In the genomic region with DNA sequence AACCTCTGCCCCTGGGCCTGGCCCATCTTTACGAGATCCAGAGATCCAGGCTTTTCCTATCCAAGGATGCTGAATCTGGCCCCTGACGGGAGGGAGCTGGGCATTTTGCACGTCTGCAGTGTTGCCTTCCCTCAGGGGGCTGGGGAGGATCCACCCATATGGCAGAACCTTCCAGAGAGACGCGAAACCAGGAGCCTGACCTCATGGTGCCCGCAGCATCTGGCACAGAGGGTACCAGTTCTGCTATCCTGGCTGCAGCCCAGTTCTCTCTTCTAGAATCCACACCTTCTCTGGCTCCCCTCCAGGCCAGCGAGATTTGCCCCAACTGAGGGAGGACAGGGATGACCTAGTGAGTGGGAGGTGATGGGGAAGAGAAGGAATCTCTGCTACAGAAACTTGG, we compare ENCODE assay signal across 20 cellular contexts.
"Had no signal": no experiment of that assay in that cellular context is flagged by ENCODE, and none has a peak within 500 bp of the region (broad histone marks: within the 10 kb centered on the region; RNA-seq: fewer than 3 reads in every experiment).

No MANE protein-coding gene starts in this region.

- H3K27ac Mint-ChIP-seq: activated naive CD8-positive, alpha-beta T cell; activated T-cell treated with anti-CD3 and anti-CD28 coated beads, Interleukin-2, amount 50 U/mL, for 24 hours; activated T-helper 2 cell treated with anti-CD3 and anti-CD28 coated beads, Interferon-gamma antibody, Interleukin-2, Interleukin-4, amounts not matched to agents 10 μg/mL and 5 μg/mL and 100 μg/mL, durations not matched to agents 14 hours and 24 hours and 36 hours; naive thymus-derived CD4-positive, alpha-beta T cell; WTC11 had no signal

- H3K9me3 ChIP-seq: adrenal gland, heart left ventricle, lower lobe of right lung, mucosa of descending colon, upper lobe of right lung had no signal

- H3K36me3 Mint-ChIP-seq: WTC11 had no signal

- H3K9me3 Mint-ChIP-seq: activated T-cell treated with anti-CD3 and anti-CD28 coated beads, Interleukin-2, amount 50 U/mL, for 24 hours; activated T-helper 2 cell treated with anti-CD3 and anti-CD28 coated beads, Interferon-gamma antibody, Interleukin-2, Interleukin-4, amounts not matched to agents 10 μg/mL and 5 μg/mL and 100 μg/mL, durations not matched to agents 14 hours and 24 hours and 36 hours; WTC11 had no signal

- H3K4me3 ChIP-seq: adrenal gland, heart left ventricle, lower lobe of right lung, mucosa of descending colon, upper lobe of right lung had no signal

- ATAC-seq: lower lobe of right lung; mucosa of descending colon; naive thymus-derived CD4-positive, alpha-beta T cell; upper lobe of right lung; WTC11 had no signal

- H3K27ac ChIP-seq: adrenal gland, lower lobe of right lung, upper lobe of right lung had no signal

- H3K27me3 Mint-ChIP-seq: activated naive CD8-positive, alpha-beta T cell; activated T-cell treated with anti-CD3 and anti-CD28 coated beads, Interleukin-2, amount 50 U/mL, for 24 hours had no signal

- H3K27me3 ChIP-seq: adrenal gland, heart left ventricle, upper lobe of right lung had no signal

- DNase-seq: activated CD8-positive, alpha-beta memory T cell treated with anti-CD3 and anti-CD28 coated beads, Interleukin-2, amount 50 U/mL, for 4 hours; activated naive CD4-positive, alpha-beta T cell; activated T-cell treated with anti-CD3 and anti-CD28 coated beads, Interleukin-2, amount 50 U/mL, for 24 hours; adrenal gland; cerebellar nuclear complex; heart left ventricle; left cardiac atrium; lower lobe of right lung; mesendoderm; mucosa of descending colon; naive thymus-derived CD4-positive, alpha-beta T cell; occipital lobe; retina; stimulated activated CD4-positive, alpha-beta T cell treated with anti-CD3 and anti-CD28 coated beads, Interleukin-1b, Interleukin-23, amount 100 ng/mL, for 48 hours; T1000; upper lobe of right lung had no signal

- H3K4me3 Mint-ChIP-seq: activated naive CD8-positive, alpha-beta T cell; activated T-cell treated with anti-CD3 and anti-CD28 coated beads, Interleukin-2, amount 50 U/mL, for 24 hours; naive thymus-derived CD4-positive, alpha-beta T cell; neural crest cell; WTC11 had no signal

- H3K4me1 Mint-ChIP-seq: WTC11 had no signal

- H3K4me1 ChIP-seq: adrenal gland, lower lobe of right lung, upper lobe of right lung had no signal

- H3K36me3 ChIP-seq: adrenal gland, heart left ventricle, lower lobe of right lung, upper lobe of right lung had no signal
